In the genomic region with DNA sequence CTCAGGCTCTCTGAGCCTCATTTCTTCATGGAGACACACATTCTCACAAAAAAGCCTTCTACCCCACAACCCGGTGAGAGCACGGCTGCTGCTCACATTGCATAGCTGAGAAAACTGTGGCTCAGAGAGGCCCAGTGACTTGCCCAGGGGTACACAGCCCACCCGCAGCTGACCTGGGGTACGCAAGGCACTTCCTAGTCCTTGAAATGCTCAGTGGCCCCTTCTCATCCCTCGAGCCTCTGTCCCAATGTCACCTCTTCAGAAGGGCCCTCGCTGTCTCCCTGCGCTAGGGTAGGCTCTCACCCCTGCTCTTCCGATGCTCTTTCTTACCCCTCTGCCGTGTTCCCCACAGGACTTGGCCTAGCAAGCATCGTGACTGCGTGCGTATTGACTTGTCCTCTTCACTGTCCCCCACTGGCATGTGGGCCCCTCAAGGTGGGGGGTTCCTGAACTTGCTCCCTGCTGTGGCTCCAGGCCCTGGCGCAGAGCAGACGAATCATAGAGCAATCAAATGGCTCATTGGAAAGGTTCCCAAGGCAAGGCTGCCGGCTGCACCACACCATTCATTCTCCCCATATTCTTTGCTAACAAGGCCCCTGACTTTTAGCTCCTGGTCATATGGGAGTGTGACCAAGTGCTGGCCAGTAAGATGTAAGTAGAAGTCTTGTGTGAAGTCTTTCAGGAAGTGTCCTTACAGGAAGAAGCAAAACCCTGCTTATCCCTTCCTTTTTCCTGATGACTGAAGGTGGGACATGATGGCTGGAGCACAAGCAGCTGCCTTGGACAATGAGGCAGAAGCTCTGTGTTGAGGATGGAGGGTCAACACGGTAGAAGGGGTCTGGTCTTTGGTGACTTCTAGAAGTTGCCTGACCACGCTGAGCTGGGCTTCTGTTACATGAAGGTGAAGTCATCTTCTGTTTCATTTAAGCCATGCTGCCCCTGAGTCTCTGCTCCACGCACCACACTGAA, we compare ENCODE assay signal across 1 cellular context.
TF ChIP-seq lines count a peak whose summit lies in the region.

No MANE protein-coding gene starts in this region.

TF ChIP-seq in HEK293, 187 proteins besides CTCF, POLR2A, EP300 and RAD21 (continued from another document):
- TF ChIP-seq PRDM1 (tag by site-specific recombination; IDR thresholded peaks at IDR 0.05) (no peak), ZNF311 (tag by site-specific recombination; IDR thresholded peaks at IDR 0.05; ENCODE audit: borderline replicate concordance) (no peak), TRIM28 (IDR thresholded peaks at IDR 0.05; ENCODE audit: borderline replicate concordance, low read length) (0 out of 2 replicates have a peak, but pooled peaks have one; percentile 37), ZNF391 (tag by site-specific recombination; IDR thresholded peaks at IDR 0.05; ENCODE audit: borderline replicate concordance, low read depth) (no peak), ZBTB48 (tag by site-specific recombination; IDR thresholded peaks at IDR 0.05) (0 out of 2 replicates have a peak, but pooled peaks have one; percentile 2), ZNF830 (tag by site-specific recombination; IDR thresholded peaks at IDR 0.05; ENCODE audit: low read depth) (no peak)
